7 cellular contexts compared by ENCODE assay signal in the genomic region with DNA sequence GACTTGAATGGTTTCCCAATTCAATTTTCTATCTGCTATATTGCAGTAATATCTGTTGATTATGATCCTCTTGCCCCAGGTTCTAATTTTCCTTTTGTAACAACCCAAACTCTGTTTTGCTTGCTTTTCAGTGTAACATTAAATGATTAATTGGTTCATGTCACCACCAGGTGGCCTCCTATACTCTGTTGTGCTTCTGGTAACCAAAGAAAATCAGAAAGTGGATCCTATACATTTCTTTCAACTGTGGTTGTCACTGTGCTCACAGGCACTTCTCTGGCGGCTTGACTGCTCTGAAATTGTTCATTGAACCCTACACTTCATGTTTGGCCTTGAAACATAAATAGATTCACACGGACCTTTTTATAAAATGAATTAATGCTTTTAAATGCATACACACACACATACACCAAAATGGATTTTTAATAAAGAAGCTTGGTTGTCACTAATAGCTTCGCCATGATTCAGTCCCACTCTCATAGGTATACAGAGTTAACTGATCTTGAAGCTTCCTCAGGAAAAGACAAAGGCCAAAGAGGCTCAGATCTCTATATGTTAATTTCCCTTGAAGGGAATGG.
DNase-seq lines count a peak whose midpoint lies in the region; ATAC-seq, FAIRE-seq and TF ChIP-seq lines count a peak whose summit lies in the region.

No MANE protein-coding gene starts in this region.

- ATAC-seq in HG02642 (IDR thresholded peaks at IDR 0.05; ENCODE audit: poor library complexity, unreplicated experiment) (peak; percentile 58), GM12878 (peak; percentile 77)

- CTCF ChIA-PET in GM12878 (lab: Yijun Ruan, JAX) = interaction anchor here (0.6 to 1.9 kb wide), 12 partner anchors 9 to 1623 kb away, joined by 3 to 9 read pairs (median 4); no protein-coding TSS in a partner anchor

- no peak overlapping the region for H3K4me2 ChIP-seq in GM12878 (ENCODE audit: control insufficient read depth, insufficient read depth)
- H3K4me2 ChIP-seq in keratinocyte (ENCODE audit: control insufficient read depth, extremely low read depth, insufficient read depth, low read depth, low read length) = no peak overlapping the region

- H3K9ac ChIP-seq in GM12878 (ENCODE audit: control insufficient read depth, insufficient read depth, low read length) = no peak overlapping the region
- H3K9ac ChIP-seq in keratinocyte (ENCODE audit: control insufficient read depth, extremely low read depth, insufficient read depth, low read length) = no peak overlapping the region

- TF ChIP-seq POLR2A in GM12878 (IDR thresholded peaks at IDR 0.05; ENCODE audit: low read depth, low read length) = no peak

- dilution Hi-C loops in keratinocyte (cut with MboI; ENCODE audit: extremely low pct_ligation_motif_present, low sequenced_read_pairs) = no loop called here

- H3K36me3 ChIP-seq in GM12878 (ENCODE audit: control insufficient read depth in 2 of 2, insufficient read depth in 2 of 2, low read length in 1 of 2) = no peaks in the 10 kb centered on the region
- no peaks in the 10 kb centered on the region for H3K36me3 ChIP-seq in keratinocyte (ENCODE audit: control insufficient read depth in 2 of 2, extremely low read depth in 1 of 2, insufficient read depth in 2 of 2, low read length in 2 of 2)

- BruUV-seq in GM12878 (replicated peaks; lab: Mats Ljungman, UMichigan) = no TSS peak

- SMC1A ChIA-PET in GM12878 (lab: Charles Lee; ENCODE audit: uncharacterized antibody, unreplicated experiment) = interaction anchor here (0.6 to 1.2 kb wide), 5 partner anchors 9 to 1131 kb away, joined by 3 to 7 read pairs (median 4); no protein-coding TSS in a partner anchor

- no peaks in the 10 kb centered on the region for H4K20me1 ChIP-seq in GM12878 (ENCODE audit: control insufficient read depth, insufficient read depth)
- no peaks in the 10 kb centered on the region for H4K20me1 ChIP-seq in keratinocyte (ENCODE audit: control insufficient read depth, extremely low read depth, insufficient read depth, low read length)

- in situ Hi-C loops in GM12878 (cut with MboI) = loop anchor here (5.0 kb wide), 1 partner anchor 1081 kb away; no protein-coding TSS in a partner anchor

- H3K27me3 ChIP-seq in GM12878 (replicated peaks in 1 of 2; ENCODE audit: control insufficient read depth in 2 of 2, insufficient read depth in 2 of 2, low read length in 1 of 2) (no peaks in the 10 kb centered on the region), keratinocyte (ENCODE audit: control insufficient read depth, extremely low read depth, insufficient read depth, low read length) (no peaks in the 10 kb centered on the region)

- TF ChIP-seq EP300 in GM12878 (IDR thresholded peaks at IDR 0.05; ENCODE audit: borderline replicate concordance in 1 of 2, control insufficient read depth in 1 of 2, low read depth in 2 of 2, low read length in 2 of 2) = no peak

- intact Hi-C loops in GM12878 (cut with micrococcal nuclease; ENCODE audit: unreplicated experiment) = loop anchor here (1.0 to 2.0 kb wide), 2 partner anchors 130 to 1081 kb away; no protein-coding TSS in a partner anchor

- H3K27ac ChIP-seq in GM12878 (ENCODE audit: control insufficient read depth, insufficient read depth) = no peak overlapping the region
- H3K27ac ChIP-seq in keratinocyte (ENCODE audit: control insufficient read depth, insufficient read depth, low read length) = no peak overlapping the region

- H3K4me1 ChIP-seq in GM12878 (ENCODE audit: control insufficient read depth, insufficient read depth, low read length) (peaks cover 5% of the 10 kb centered on the region), keratinocyte (ENCODE audit: control insufficient read depth, extremely low read depth, insufficient read depth, low read length) (no peaks in the 10 kb centered on the region)

- H3K79me2 ChIP-seq in GM12878 (ENCODE audit: control insufficient read depth, insufficient read depth, low read length) (no peaks in the 10 kb centered on the region), keratinocyte (ENCODE audit: control insufficient read depth, insufficient read depth, low read length) (no peaks in the 10 kb centered on the region)

- WGBS in GM12878 (ENCODE audit: insufficient coverage, insufficient replicate concordance, low lambda C conversion rate, missing lambda C conversion rate) = 0% methylated on average over 3 of the region's 3 CpGs

- TF ChIP-seq RAD21 in GM12878 (IDR thresholded peaks at IDR 0.05; ENCODE audit: insufficient read depth, low read depth, low read length) = peak; percentile 83

- peak; percentile 13 for FAIRE-seq in G401.6 (lab: Jason Lieb, UNC)
- no peak for FAIRE-seq in GM12878 (lab: Jason Lieb, UNC)
- FAIRE-seq in keratinocyte (lab: Jason Lieb, UNC) = no peak
- FAIRE-seq in urothelium cell line (lab: Jason Lieb, UNC) = no peak

- TF ChIP-seq CTCF in GM12878 (IDR thresholded peaks at IDR 0.05 in 2 of 3, conservative IDR thresholded peaks at IDR 0.05 in 1 of 3; ENCODE audit: control insufficient read depth in 2 of 3, extremely low read depth in 1 of 3, insufficient read depth in 1 of 3, low read depth in 3 of 3, low read length in 3 of 3) (peak; percentile 46 to 61 (median 55); a peak in 5 of 6 replicates), keratinocyte (optimal IDR thresholded peaks at IDR 0.05 in 1 of 3, IDR thresholded peaks at IDR 0.05 in 1 of 3, conservative IDR thresholded peaks at IDR 0.05 in 1 of 3; ENCODE audit: extremely low read depth in 1 of 3, insufficient read depth in 2 of 3, low read length in 3 of 3) (peak in 2 of 3 experiments; percentile 47 to 51)

- POLR2A ChIA-PET in GM12878 (lab: Charles Lee) = no interaction called here

- H2AFZ ChIP-seq in GM12878 (ENCODE audit: control insufficient read depth, low read depth, low read length) (no peak overlapping the region), keratinocyte (ENCODE audit: control insufficient read depth, low read length) (no peak overlapping the region)

- H3K4me3 ChIP-seq in GM12878 (no peak overlapping the region), keratinocyte (ENCODE audit: control insufficient read depth in 2 of 3, extremely low read depth in 1 of 3, insufficient read depth in 2 of 3, low read depth in 1 of 3, low read length in 3 of 3) (no peak overlapping the region)

- DNase-seq in NCI-H2227 (lab: John Stamatoyannopoulos, UW; ENCODE audit: unreplicated experiment) = peak; percentile 74
- no peak for DNase-seq in GM12878 (ENCODE audit: low read depth, low spot score)
- no peak for DNase-seq in keratinocyte (ENCODE audit: low read depth, low spot score)
- DNase-seq in urothelium cell line (ENCODE audit: low spot score) = peak; percentile 41
- DNase-seq in occipital lobe (lab: John Stamatoyannopoulos, UW) = no peak

- H3K9me1 ChIP-seq in keratinocyte (ENCODE audit: control insufficient read depth, extremely low read depth, insufficient read depth, low read length) = no peaks in the 10 kb centered on the region

- RAD21 ChIA-PET in GM12878 (lab: Charles Lee; ENCODE audit: unreplicated experiment) = interaction anchor here (0.5 to 1.0 kb wide), 6 partner anchors 30 to 1082 kb away, joined by 3 to 4 read pairs (median 3); no protein-coding TSS in a partner anchor

- H3K9me3 ChIP-seq in GM12878 (replicated peaks; ENCODE audit: control insufficient read depth, insufficient read depth, low read length) (no peaks in the 10 kb centered on the region), keratinocyte (ENCODE audit: control insufficient read depth, low read depth, low read length) (no peaks in the 10 kb centered on the region)

TF ChIP-seq in GM12878, 131 proteins besides CTCF, POLR2A, EP300 and RAD21:
- TF ChIP-seq IRF4 (IDR thresholded peaks at IDR 0.05; ENCODE audit: low read depth, low read length) = no peak
- peak; percentile 72; the same call in 1 of the 2 replicates for TF ChIP-seq SMC3 (IDR thresholded peaks at IDR 0.05; ENCODE audit: borderline replicate concordance, low read length)

Comparison
In these comparisons a context has a peak if more than half of its experiments do, and no peak if none do; other contexts are left out.
1. DNase-seq: peak in NCI-H2227 (single experiment) and urothelium cell line (single experiment); none in GM12878 (single experiment), keratinocyte (single experiment) and occipital lobe (single experiment).